In the genomic region with DNA sequence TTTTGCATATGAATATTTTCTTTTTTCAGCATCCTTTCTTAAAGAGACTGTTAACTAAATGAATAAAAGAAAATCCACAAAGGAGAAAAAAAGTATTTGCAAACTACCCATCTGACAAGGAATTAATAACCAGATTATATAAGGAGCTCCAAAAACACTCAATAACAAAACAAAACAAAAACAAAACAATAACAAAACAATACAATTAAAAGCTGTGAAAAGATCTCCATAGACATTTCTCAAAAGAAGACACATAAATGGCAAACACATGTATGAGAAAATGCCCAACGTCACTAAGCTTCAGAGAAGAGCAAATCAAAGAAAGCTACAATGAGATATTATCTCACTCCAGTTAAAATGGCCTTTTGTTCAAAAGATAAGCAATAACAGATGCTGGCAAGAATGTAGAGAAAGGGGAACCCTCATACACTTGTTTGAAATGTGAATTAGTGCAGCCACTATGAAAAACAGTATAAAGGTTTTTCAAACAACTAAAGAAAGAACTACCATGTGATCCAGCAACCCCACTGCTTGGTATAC, we compare ENCODE assay signal across 33 cellular contexts.
"Had no signal": no experiment of that assay in that cellular context is flagged by ENCODE, and none has a peak within 500 bp of the region (broad histone marks: within the 10 kb centered on the region; RNA-seq: fewer than 3 reads in every experiment).

No MANE protein-coding gene starts in this region.

- H3K36me3 ChIP-seq: adrenal gland, colonic mucosa, esophagus muscularis mucosa, gastroesophageal sphincter, heart right ventricle had no signal

- H3K27ac ChIP-seq: adrenal gland, body of pancreas, colonic mucosa, dorsolateral prefrontal cortex, esophagus muscularis mucosa, foreskin keratinocyte, gastroesophageal sphincter, heart right ventricle had no signal

- H3K4me3 ChIP-seq: adrenal gland, body of pancreas, colonic mucosa, dorsolateral prefrontal cortex, esophagus muscularis mucosa, gastroesophageal sphincter, heart right ventricle had no signal

- H3K4me3 Mint-ChIP-seq: activated CD4-positive, alpha-beta memory T cell treated with anti-CD3 and anti-CD28 coated beads for 36 hours; activated CD4-positive, alpha-beta T cell treated with anti-CD3 and anti-CD28 coated beads for 36 hours; activated CD4-positive, alpha-beta T cell treated with anti-CD3 and anti-CD28 coated beads, Interleukin-2, amount 10 ng/mL, durations not matched to agents 24 days and 14 days; activated CD8-positive, alpha-beta memory T cell treated with anti-CD3 and anti-CD28 coated beads, Interleukin-2, amount 10 ng/mL, durations not matched to agents 7 days and 5 days; activated CD8-positive, alpha-beta T cell treated with anti-CD3 and anti-CD28 coated beads, Interleukin-2, amount 10 ng/mL, durations not matched to agents 7 days and 5 days; activated naive CD4-positive, alpha-beta T cell treated with anti-CD3 and anti-CD28 coated beads for 36 hours; activated naive CD4-positive, alpha-beta T cell treated with anti-CD3 and anti-CD28 coated beads, Interleukin-2, amount 50 U/mL, for 24 hours; activated naive CD8-positive, alpha-beta T cell treated with anti-CD3 and anti-CD28 coated beads for 36 hours; activated naive CD8-positive, alpha-beta T cell treated with anti-CD3 and anti-CD28 coated beads, Interleukin-2, amount 50 U/mL, for 24 hours; activated T-helper 1 cell treated with anti-CD3 and anti-CD28 coated beads, Interleukin-12 subunit alpha, Interleukin-12 subunit beta, Interleukin-2, Interleukin-4 antibody, amounts not matched to agents 30 ng/mL and 10 ng/mL and 1 ng/mL, durations not matched to agents 14 hours and 24 hours and 36 hours; dendritic cell treated with granulocyte-macrophage colony-stimulating factor and Interleukin-4, amounts not matched to agents 40 ng/mL and 50 ng/mL, for 4 days; endodermal cell had no signal

- DNase-seq: activated CD4-positive, alpha-beta memory T cell treated with anti-CD3 and anti-CD28 coated beads for 36 hours; activated CD4-positive, alpha-beta T cell treated with anti-CD3 and anti-CD28 coated beads for 36 hours; activated CD4-positive, alpha-beta T cell treated with anti-CD3 and anti-CD28 coated beads, Interleukin-2, amount 10 ng/mL, durations not matched to agents 24 days and 14 days; activated CD4-positive, CD25-positive, alpha-beta regulatory T cell; activated CD4-positive, CD25-positive, alpha-beta regulatory T cell treated with anti-CD3 and anti-CD28 coated beads, Interleukin-2, amount 50 U/mL, for 72 hours; activated CD8-positive, alpha-beta memory T cell treated with anti-CD3 and anti-CD28 coated beads, Interleukin-2, amount 10 ng/mL, durations not matched to agents 7 days and 5 days; activated CD8-positive, alpha-beta memory T cell treated with anti-CD3 and anti-CD28 coated beads, Interleukin-2, amount 50 U/mL, for 4 hours; activated CD8-positive, alpha-beta T cell treated with anti-CD3 and anti-CD28 coated beads, Interleukin-2, amount 10 ng/mL, durations not matched to agents 7 days and 5 days; activated effector memory CD4-positive, alpha-beta T cell treated with anti-CD3 and anti-CD28 coated beads, Interleukin-2, amount 50 U/mL, for 16 hours; activated naive CD4-positive, alpha-beta T cell treated with anti-CD3 and anti-CD28 coated beads for 36 hours; activated naive CD8-positive, alpha-beta T cell treated with anti-CD3 and anti-CD28 coated beads for 36 hours; activated naive CD8-positive, alpha-beta T cell treated with anti-CD3 and anti-CD28 coated beads, Interleukin-2, amount 50 U/mL, for 24 hours; activated T-cell treated with anti-CD3 and anti-CD28 coated beads, Interleukin-2, amount 50 U/mL, for 1 hour; activated T-cell treated with anti-CD3 and anti-CD28 coated beads, Interleukin-2, amount 50 U/mL, for 48 hours; adrenal gland; amygdala; aorta; body of pancreas; caudate nucleus; colonic mucosa; dorsolateral prefrontal cortex; effector memory CD4-positive, alpha-beta T cell; endodermal cell; erythroblast; foreskin keratinocyte; heart right ventricle; T-helper 2 cell had no signal

- H3K4me1 Mint-ChIP-seq: activated CD4-positive, alpha-beta T cell treated with anti-CD3 and anti-CD28 coated beads for 36 hours; activated CD4-positive, alpha-beta T cell treated with anti-CD3 and anti-CD28 coated beads, Interleukin-2, amount 10 ng/mL, durations not matched to agents 24 days and 14 days; activated CD8-positive, alpha-beta memory T cell treated with anti-CD3 and anti-CD28 coated beads, Interleukin-2, amount 10 ng/mL, durations not matched to agents 7 days and 5 days; activated naive CD4-positive, alpha-beta T cell treated with anti-CD3 and anti-CD28 coated beads, Interleukin-2, amount 50 U/mL, for 24 hours; activated naive CD8-positive, alpha-beta T cell treated with anti-CD3 and anti-CD28 coated beads for 36 hours; activated naive CD8-positive, alpha-beta T cell treated with anti-CD3 and anti-CD28 coated beads, Interleukin-2, amount 50 U/mL, for 24 hours had no signal

- H3K27me3 ChIP-seq: adrenal gland, body of pancreas, colonic mucosa, dorsolateral prefrontal cortex, esophagus muscularis mucosa, foreskin keratinocyte, gastroesophageal sphincter, heart right ventricle had no signal

- H3K36me3 Mint-ChIP-seq: activated CD4-positive, alpha-beta memory T cell treated with anti-CD3 and anti-CD28 coated beads for 36 hours; activated CD8-positive, alpha-beta memory T cell treated with anti-CD3 and anti-CD28 coated beads, Interleukin-2, amount 10 ng/mL, durations not matched to agents 7 days and 5 days; activated naive CD4-positive, alpha-beta T cell treated with anti-CD3 and anti-CD28 coated beads, Interleukin-2, amount 50 U/mL, for 24 hours; activated naive CD8-positive, alpha-beta T cell treated with anti-CD3 and anti-CD28 coated beads for 36 hours had no signal

- H3K4me1 ChIP-seq: adrenal gland, body of pancreas, colonic mucosa, esophagus muscularis mucosa, foreskin keratinocyte, gastroesophageal sphincter, heart right ventricle had no signal

- H3K27ac Mint-ChIP-seq: activated CD4-positive, alpha-beta memory T cell treated with anti-CD3 and anti-CD28 coated beads for 36 hours; activated CD4-positive, alpha-beta T cell treated with anti-CD3 and anti-CD28 coated beads for 36 hours; activated CD4-positive, alpha-beta T cell treated with anti-CD3 and anti-CD28 coated beads, Interleukin-2, amount 10 ng/mL, durations not matched to agents 24 days and 14 days; activated CD8-positive, alpha-beta memory T cell treated with anti-CD3 and anti-CD28 coated beads, Interleukin-2, amount 10 ng/mL, durations not matched to agents 7 days and 5 days; activated CD8-positive, alpha-beta T cell treated with anti-CD3 and anti-CD28 coated beads, Interleukin-2, amount 10 ng/mL, durations not matched to agents 7 days and 5 days; activated naive CD4-positive, alpha-beta T cell treated with anti-CD3 and anti-CD28 coated beads for 36 hours; activated naive CD4-positive, alpha-beta T cell treated with anti-CD3 and anti-CD28 coated beads, Interleukin-2, amount 50 U/mL, for 24 hours; activated naive CD8-positive, alpha-beta T cell treated with anti-CD3 and anti-CD28 coated beads for 36 hours; activated naive CD8-positive, alpha-beta T cell treated with anti-CD3 and anti-CD28 coated beads, Interleukin-2, amount 50 U/mL, for 24 hours; activated T-helper 1 cell treated with anti-CD3 and anti-CD28 coated beads, Interleukin-12 subunit alpha, Interleukin-12 subunit beta, Interleukin-2, Interleukin-4 antibody, amounts not matched to agents 30 ng/mL and 10 ng/mL and 1 ng/mL, durations not matched to agents 14 hours and 24 hours and 36 hours; activated T-helper 2 cell treated with anti-CD3 and anti-CD28 coated beads, Interferon-gamma antibody, Interleukin-2, Interleukin-4, amounts not matched to agents 10 μg/mL and 5 μg/mL and 100 μg/mL, durations not matched to agents 14 hours and 24 hours and 36 hours; dendritic cell treated with granulocyte-macrophage colony-stimulating factor and Interleukin-4, amounts not matched to agents 40 ng/mL and 50 ng/mL, for 4 days; endodermal cell had no signal

- H3K9me3 ChIP-seq: adrenal gland, body of pancreas, colonic mucosa, gastroesophageal sphincter had no signal

- H3K27me3 Mint-ChIP-seq: activated CD4-positive, alpha-beta memory T cell treated with anti-CD3 and anti-CD28 coated beads for 36 hours; activated CD4-positive, alpha-beta T cell treated with anti-CD3 and anti-CD28 coated beads for 36 hours; activated CD4-positive, alpha-beta T cell treated with anti-CD3 and anti-CD28 coated beads, Interleukin-2, amount 10 ng/mL, durations not matched to agents 24 days and 14 days; activated CD8-positive, alpha-beta memory T cell treated with anti-CD3 and anti-CD28 coated beads, Interleukin-2, amount 10 ng/mL, durations not matched to agents 7 days and 5 days; activated naive CD4-positive, alpha-beta T cell treated with anti-CD3 and anti-CD28 coated beads, Interleukin-2, amount 50 U/mL, for 24 hours; activated naive CD8-positive, alpha-beta T cell treated with anti-CD3 and anti-CD28 coated beads for 36 hours; activated naive CD8-positive, alpha-beta T cell treated with anti-CD3 and anti-CD28 coated beads, Interleukin-2, amount 50 U/mL, for 24 hours; dendritic cell treated with granulocyte-macrophage colony-stimulating factor and Interleukin-4, amounts not matched to agents 40 ng/mL and 50 ng/mL, for 4 days had no signal

- H3K9me3 Mint-ChIP-seq: activated naive CD4-positive, alpha-beta T cell treated with anti-CD3 and anti-CD28 coated beads, Interleukin-2, amount 50 U/mL, for 24 hours; dendritic cell treated with granulocyte-macrophage colony-stimulating factor and Interleukin-4, amounts not matched to agents 40 ng/mL and 50 ng/mL, for 4 days had no signal
